ENCODE assay signal across 11 cellular contexts in the genomic region with DNA sequence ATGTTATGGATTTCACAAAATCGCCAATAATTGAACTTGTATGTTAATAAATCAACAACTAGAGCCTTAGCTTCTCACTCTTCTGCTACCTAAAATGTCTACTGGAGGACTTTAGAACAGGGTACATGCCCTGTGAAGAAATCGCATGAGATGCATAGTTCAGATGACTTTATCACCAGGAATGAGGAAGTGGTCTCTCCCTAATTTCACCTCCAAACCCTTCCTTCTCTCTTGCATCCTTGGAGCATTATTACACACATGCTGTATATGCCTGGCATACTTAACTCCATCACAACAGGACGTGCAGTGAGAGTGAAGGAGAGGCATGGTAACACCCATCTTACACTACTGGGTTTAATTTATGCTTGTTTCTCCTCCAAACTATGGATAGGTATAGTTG. TPM values are rescaled to one million over a fixed set of nuclear protein-coding genes. Genes with fewer than 3 reads are reported as not detected.
DNase-seq lines count a peak whose midpoint lies in the region; ATAC-seq and TF ChIP-seq lines count a peak whose summit lies in the region.
"Had no signal": no experiment of that assay in that cellular context is flagged by ENCODE, and none has a peak within 500 bp of the region (broad histone marks: within the 10 kb centered on the region; RNA-seq: fewer than 3 reads in every experiment).

No MANE protein-coding gene starts in this region.

- no peak overlapping the region; the same call in 1 of the 2 replicates for H2BK15ac ChIP-seq in H9 (ENCODE audit: low read depth, low read length)

- H3K4ac ChIP-seq in H9 (ENCODE audit: low read depth, low read length), result no peak overlapping the region

- H3K9me3 ChIP-seq in H9 (ENCODE audit: control insufficient read depth, low read depth, low read length) (no peaks in the 10 kb centered on the region), skeletal muscle satellite cell (replicated peaks; ENCODE audit: low read length) (no peaks in the 10 kb centered on the region)
- H3K9me3 ChIP-seq: tibial nerve had no signal

- peak overlapping the region; percentile 26 for H3K27ac ChIP-seq in H9 (ENCODE audit: insufficient read length, low read depth, low read length)

- peaks cover 23% of the 10 kb centered on the region for H3K79me2 ChIP-seq in H9 (ENCODE audit: insufficient read depth, low read length)

- H3K27ac Mint-ChIP-seq in H9, result peak overlapping the region in 1 of 3 experiments; percentile 34; a peak in 1 of 7 replicates
- H3K27ac Mint-ChIP-seq in effector memory CD8-positive, alpha-beta T cell, result no peak overlapping the region

- no CpG with 5 or more reads among the region's 3 CpGs for WGBS in H9 (ENCODE audit: extremely low coverage, insufficient read length, low lambda C conversion rate)

- H3K23ac ChIP-seq in H9 (ENCODE audit: insufficient read length, low read depth, low read length), result peak overlapping the region; percentile 91

- H2BK5ac ChIP-seq in H9 (ENCODE audit: insufficient read length, low read length), result peak overlapping the region; percentile 90

- H3K4me3 ChIP-seq in skeletal muscle satellite cell (ENCODE audit: low read length), result no peak overlapping the region
- H3K4me3 ChIP-seq: tibial nerve had no signal

- peaks cover 23% of the 10 kb centered on the region for H3K36me3 ChIP-seq in skeletal muscle satellite cell (ENCODE audit: insufficient read depth, low read length)

- H4K5ac ChIP-seq in H9 (ENCODE audit: insufficient read length, low read depth, low read length), result peak overlapping the region; percentile 92

- H3K56ac ChIP-seq in H9 (ENCODE audit: insufficient read length, low read depth, low read length), result no peak overlapping the region

- DNase-seq in H9 (no peak), RPMI7951 (ENCODE audit: low read depth) (peak; percentile 86), fibroblast of peridontal ligament (ENCODE audit: extremely low read depth) (peak; percentile 88), NCI-H2081 (lab: John Stamatoyannopoulos, UW) (no peak), DMS79 treated with DMSO at 0.1 percent for 48 hours (lab: John Stamatoyannopoulos, UW) (no peak)
- DNase-seq in effector memory CD8-positive, alpha-beta T cell, result no peak
- DNase-seq: activated T-cell treated with anti-CD3 and anti-CD28 coated beads, Interleukin-2, amount 50 U/mL, for 4 hours had no signal

- H3K9me3 Mint-ChIP-seq in H9, result no peaks in the 10 kb centered on the region; a peak in 1 of 5 replicates
- no peaks in the 10 kb centered on the region for H3K9me3 Mint-ChIP-seq in effector memory CD8-positive, alpha-beta T cell
- H3K9me3 Mint-ChIP-seq: activated T-cell treated with anti-CD3 and anti-CD28 coated beads, Interleukin-2, amount 50 U/mL, for 4 hours had no signal

- H4K91ac ChIP-seq in H9 (ENCODE audit: insufficient read length, low read depth, low read length), result no peak overlapping the region

- H4K20me1 ChIP-seq in H9 (ENCODE audit: control insufficient read depth, insufficient read depth, insufficient read length), result no peaks in the 10 kb centered on the region

- no peak overlapping the region for H3K9ac ChIP-seq in H9 (ENCODE audit: extremely low read depth, insufficient read length, low read length)
- H3K9ac ChIP-seq in skeletal muscle satellite cell (ENCODE audit: low read depth, low read length), result no peak overlapping the region

- peak overlapping the region; percentile 30 for H3K4me2 ChIP-seq in H9 (ENCODE audit: insufficient read depth, insufficient read length, low read length)
- peak overlapping the region; percentile 24 for H3K4me2 ChIP-seq in skeletal muscle satellite cell (ENCODE audit: low read length)

- H3K27me3 Mint-ChIP-seq in H9 (ENCODE audit: low read depth), result peaks cover 1% of the 10 kb centered on the region; the same call in 1 of the 2 replicates
- no peaks in the 10 kb centered on the region for H3K27me3 Mint-ChIP-seq in effector memory CD8-positive, alpha-beta T cell

- H3K23me2 ChIP-seq in H9 (ENCODE audit: insufficient read length, low read depth, low read length, poor library complexity, severe bottlenecking), result no peaks in the 10 kb centered on the region

- H3K14ac ChIP-seq in H9 (ENCODE audit: insufficient read depth, low read length), result no peak overlapping the region

- peaks cover 10% of the 10 kb centered on the region for H3K79me1 ChIP-seq in H9 (ENCODE audit: insufficient read depth, low read depth, low read length, poor library complexity, severe bottlenecking)

- H3K27me3 ChIP-seq in H9 (ENCODE audit: insufficient read depth, low read length) (no peaks in the 10 kb centered on the region), skeletal muscle satellite cell (ENCODE audit: control insufficient read depth, insufficient read depth, low read length) (no peaks in the 10 kb centered on the region)
- H3K27me3 ChIP-seq: tibial nerve had no signal

- peaks cover 17 to 43% (median 40%) of the 10 kb centered on the region in 3 experiments; a peak in 6 of 7 replicates for H3K36me3 Mint-ChIP-seq in H9 (ENCODE audit: insufficient read depth in 1 of 3, low read depth in 3 of 3)
- H3K36me3 Mint-ChIP-seq in effector memory CD8-positive, alpha-beta T cell (ENCODE audit: insufficient read depth), result peaks cover 44% of the 10 kb centered on the region

- no peak for ATAC-seq in HG03095 (IDR thresholded peaks at IDR 0.05; ENCODE audit: unreplicated experiment)
- ATAC-seq in effector memory CD8-positive, alpha-beta T cell (replicated peaks), result no peak
- ATAC-seq: activated T-cell treated with anti-CD3 and anti-CD28 coated beads, Interleukin-2, amount 50 U/mL, for 4 hours had no signal

- H2BK20ac ChIP-seq in H9 (ENCODE audit: low read depth, low read length, poor library complexity, severe bottlenecking), result no peak overlapping the region

- no peak for TF ChIP-seq CTCF in H9 (conservative IDR thresholded peaks at IDR 0.05)

- peak overlapping the region; percentile 77 for H4K8ac ChIP-seq in H9 (replicated peaks; ENCODE audit: insufficient read length, low read depth, low read length)

- peak overlapping the region; percentile 73 for H2BK12ac ChIP-seq in H9 (ENCODE audit: insufficient read length, low read depth, low read length)

- no peak overlapping the region for H2AK5ac ChIP-seq in H9 (ENCODE audit: insufficient read length, low read length)

- H3T11ph ChIP-seq in H9 (ENCODE audit: low read length), result no peak overlapping the region

- no peak overlapping the region for H2AFZ ChIP-seq in H9 (ENCODE audit: low read length)

- no peak overlapping the region for H3K4me3 Mint-ChIP-seq in H9
- no peak overlapping the region for H3K4me3 Mint-ChIP-seq in effector memory CD8-positive, alpha-beta T cell
- H3K4me3 Mint-ChIP-seq: activated T-cell treated with anti-CD3 and anti-CD28 coated beads, Interleukin-2, amount 50 U/mL, for 4 hours had no signal

- H2BK120ac ChIP-seq in H9 (ENCODE audit: low read depth, low read length, poor library complexity, severe bottlenecking), result no peak overlapping the region

- no peak overlapping the region for H3K18ac ChIP-seq in H9 (ENCODE audit: insufficient read length, low read depth, low read length)

- H3K4me1 Mint-ChIP-seq in H9, result peaks cover 48 to 59% of the 10 kb centered on the region in 2 experiments
- H3K4me1 Mint-ChIP-seq in effector memory CD8-positive, alpha-beta T cell (ENCODE audit: low read depth in 2 of 2), result peaks cover 21 to 44% of the 10 kb centered on the region in 2 donors

- H3K4me1 ChIP-seq in H9 (ENCODE audit: insufficient read depth, low read length) (peaks cover 8% of the 10 kb centered on the region), skeletal muscle satellite cell (ENCODE audit: control insufficient read depth, insufficient read depth, low read length) (peaks cover 39% of the 10 kb centered on the region)

RNA-seq across cellular contexts. Expression of a gene that starts 27.8 kb away (rescaled TPM):
- total RNA-seq in H9 (2021), result 109 and 114 TPM in 2 replicates
- total RNA-seq in RPMI7951 (2014; rRNA removed; shearing (Covaris generic)), result 211 and 217 TPM in 2 replicates
- 46.1 and 54.4 TPM in 2 replicates for total RNA-seq in skeletal muscle satellite cell (2012; rRNA removed)

RNA-seq across cellular contexts. Expression of a gene that starts 51.9 kb away (rescaled TPM):
- total RNA-seq in H9 (2021), result 0.79 and 1.8 TPM in 2 replicates
- not detected in 2 replicates for total RNA-seq in RPMI7951 (2014; rRNA removed; shearing (Covaris generic))
- total RNA-seq in skeletal muscle satellite cell (2012; rRNA removed), result 0.22 TPM in 1 of 2 replicates, not detected in the other
- total RNA-seq: activated T-cell treated with anti-CD3 and anti-CD28 coated beads, Interleukin-2, amount 50 U/mL, for 4 hours; SK-MEL-5 had no signal

Comparison
In these comparisons a context has a peak if more than half of its experiments do, and no peak if none do; other contexts are left out.
1. DNase-seq: peak in RPMI7951 (single experiment) and fibroblast of peridontal ligament (single experiment); none in H9 (single experiment), NCI-H2081 (0 of 2), DMS79 treated with DMSO at 0.1 percent for 48 hours (single experiment) and effector memory CD8-positive, alpha-beta T cell (0 of 3).